In genomic region chrX:130772313-130773140, GRCh38 we compare ENCODE assay signal across 11 cellular contexts.
A peak's percentile ranks its signal among the peaks of the same experiment; 100 is the strongest.
DNase-seq lines count a peak whose midpoint lies in the region; ATAC-seq lines count a peak whose summit lies in the region.
"Had no signal": no experiment of that assay in that cellular context is flagged by ENCODE, and none has a peak within 500 bp of the region (broad histone marks: within the 10 kb centered on the region; RNA-seq: fewer than 3 reads in every experiment).

No MANE protein-coding gene starts in this region.

- no peaks in the 10 kb centered on the region for H3K4me1 Mint-ChIP-seq in activated T-helper 17 cell treated with anti-CD3 and anti-CD28 coated beads, Interleukin-2, amount 50 U/mL, for 72 hours

- no peak overlapping the region for H3K4me3 Mint-ChIP-seq in activated T-helper 17 cell treated with anti-CD3 and anti-CD28 coated beads, Interleukin-2, amount 50 U/mL, for 72 hours
- H3K4me3 Mint-ChIP-seq: stimulated activated naive B cell treated with anti-CD40 and anti-IgM and Interleukin-4, amounts not matched to agents 10 μg/mL and 1 μg/mL and 100 μg/mL, for 72 hours had no signal

- DNase-seq in EH (ENCODE audit: low read depth) (peak; percentile 86), NCI-H1436 (lab: John Stamatoyannopoulos, UW) (peak; percentile 90), myocyte (ENCODE audit: low read depth) (peak; percentile 43)
- DNase-seq: activated CD4-positive, alpha-beta T cell treated with anti-CD3 and anti-CD28 coated beads, Interleukin-2, amount 50 U/mL, for 4 hours; kidney; stimulated activated naive B cell treated with anti-CD40 and anti-IgM and Interleukin-4, amounts not matched to agents 10 μg/mL and 1 μg/mL and 100 μg/mL, for 72 hours had no signal

- no peaks in the 10 kb centered on the region for H3K9me3 Mint-ChIP-seq in activated T-helper 17 cell treated with anti-CD3 and anti-CD28 coated beads, Interleukin-2, amount 50 U/mL, for 72 hours

- no peak overlapping the region for H3K27ac Mint-ChIP-seq in activated T-helper 17 cell treated with anti-CD3 and anti-CD28 coated beads, Interleukin-2, amount 50 U/mL, for 72 hours
- H3K27ac Mint-ChIP-seq: stimulated activated naive B cell treated with anti-CD40 and anti-IgM and Interleukin-4, amounts not matched to agents 10 μg/mL and 1 μg/mL and 100 μg/mL, for 72 hours had no signal

- H3K36me3 Mint-ChIP-seq in activated T-helper 17 cell treated with anti-CD3 and anti-CD28 coated beads, Interleukin-2, amount 50 U/mL, for 72 hours (ENCODE audit: low read depth) = no peaks in the 10 kb centered on the region

- H3K27me3 Mint-ChIP-seq in activated T-helper 17 cell treated with anti-CD3 and anti-CD28 coated beads, Interleukin-2, amount 50 U/mL, for 72 hours = no peaks in the 10 kb centered on the region
- H3K27me3 Mint-ChIP-seq: stimulated activated naive B cell treated with anti-CD40 and anti-IgM and Interleukin-4, amounts not matched to agents 10 μg/mL and 1 μg/mL and 100 μg/mL, for 72 hours had no signal

- peak; percentile 56 for ATAC-seq in activated T-helper 17 cell treated with anti-CD3 and anti-CD28 coated beads, Interleukin-2, amount 50 U/mL, for 72 hours (replicated peaks)
- ATAC-seq in activated CD4-positive, CD25-positive, alpha-beta regulatory T cell treated with anti-CD3 and anti-CD28 coated beads, Interleukin-2, amount 50 U/mL, for 24 hours = no peak
- ATAC-seq in HG02623 (IDR thresholded peaks at IDR 0.05; ENCODE audit: unreplicated experiment) = no peak
- ATAC-seq in GM19324 (IDR thresholded peaks at IDR 0.05; ENCODE audit: low FRiP score, unreplicated experiment) = no peak
- no peak for ATAC-seq in GM19463 (IDR thresholded peaks at IDR 0.05; ENCODE audit: unreplicated experiment)
- ATAC-seq: stimulated activated naive B cell treated with anti-CD40 and anti-IgM and Interleukin-4, amounts not matched to agents 10 μg/mL and 1 μg/mL and 100 μg/mL, for 72 hours had no signal
